8 cellular contexts compared by ENCODE assay signal in genomic region chr10:116787893-116788665, GRCh38. TPM values are rescaled to one million over a fixed set of nuclear protein-coding genes. Genes with fewer than 3 reads are reported as not detected.
DNase-seq lines count a peak whose midpoint lies in the region; ATAC-seq and TF ChIP-seq lines count a peak whose summit lies in the region.

No MANE protein-coding gene starts in this region.

- peak overlapping the region; percentile 35 for H3K4me3 Mint-ChIP-seq in activated naive CD8-positive, alpha-beta T cell treated with anti-CD3 and anti-CD28 coated beads, Interleukin-2, amount 10 ng/mL, durations not matched to agents 7 days and 5 days

- no peaks in the 10 kb centered on the region for H3K9me3 Mint-ChIP-seq in activated naive CD8-positive, alpha-beta T cell treated with anti-CD3 and anti-CD28 coated beads, Interleukin-2, amount 10 ng/mL, durations not matched to agents 7 days and 5 days

- H3K27me3 ChIP-seq in heart right ventricle (peaks cover 0 to 21% (median 13%) of the 10 kb centered on the region in 7 donors), psoas muscle (ENCODE audit: insufficient read depth in 3 of 3, low read length in 2 of 3) (peaks cover 0 to 2% (median 0%) of the 10 kb centered on the region in 3 donors), uterus (peaks cover 0 to 4% of the 10 kb centered on the region in 2 donors)

- peaks cover 0 to 12% (median 4%) of the 10 kb centered on the region in 9 donors for H3K4me1 ChIP-seq in heart right ventricle
- H3K4me1 ChIP-seq in psoas muscle = peaks cover 6% of the 10 kb centered on the region
- no peaks in the 10 kb centered on the region for H3K4me1 ChIP-seq in uterus

- H3K27ac Mint-ChIP-seq in activated naive CD8-positive, alpha-beta T cell treated with anti-CD3 and anti-CD28 coated beads, Interleukin-2, amount 10 ng/mL, durations not matched to agents 7 days and 5 days = peak overlapping the region; percentile 77

- DNase-seq in EH (ENCODE audit: low read depth) = peak; percentile 76
- DNase-seq in Kasumi-1 (lab: John Stamatoyannopoulos, UW) = peak; percentile 74 to 77
- peak; percentile 4 to 23 for DNase-seq in SW 1271 (lab: John Stamatoyannopoulos, UW)
- peak; percentile 84 for DNase-seq in activated naive CD8-positive, alpha-beta T cell treated with anti-CD3 and anti-CD28 coated beads, Interleukin-2, amount 10 ng/mL, durations not matched to agents 7 days and 5 days
- peak; percentile 81 for DNase-seq in heart right ventricle
- DNase-seq in psoas muscle = peak; percentile 81 to 87
- peak; percentile 84 to 86 for DNase-seq in uterus

- intact Hi-C loops in heart right ventricle (cut with DNase I) = loop anchor here (1.0 to 5.0 kb wide), 4 partner anchors 105 to 107 kb away; no protein-coding TSS in a partner anchor
- intact Hi-C loops in psoas muscle (cut with DNase I) = loop anchor here (1.0 to 5.0 kb wide), 3 partner anchors 46 to 106 kb away; partner anchors contain the start of gene HSPA12A (in 1 of the 2)
- intact Hi-C loops in uterus (cut with DNase I; ENCODE audit: low total_unique reads) = loop anchor here (5.0 kb wide), 1 partner anchor 106 kb away; no protein-coding TSS in a partner anchor

- H3K36me3 ChIP-seq in heart right ventricle = no peaks in the 10 kb centered on the region
- no peaks in the 10 kb centered on the region for H3K36me3 ChIP-seq in psoas muscle (ENCODE audit: insufficient read depth in 1 of 2, low read depth in 1 of 2)
- no peaks in the 10 kb centered on the region for H3K36me3 ChIP-seq in uterus

- H3K36me3 Mint-ChIP-seq in activated naive CD8-positive, alpha-beta T cell treated with anti-CD3 and anti-CD28 coated beads, Interleukin-2, amount 10 ng/mL, durations not matched to agents 7 days and 5 days = no peaks in the 10 kb centered on the region

- TF ChIP-seq POLR2A in uterus (IDR thresholded peaks at IDR 0.05) = no peak

- H3K27ac ChIP-seq in heart right ventricle = no peak overlapping the region
- no peak overlapping the region for H3K27ac ChIP-seq in psoas muscle
- H3K27ac ChIP-seq in uterus = no peak overlapping the region

- H3K27me3 Mint-ChIP-seq in activated naive CD8-positive, alpha-beta T cell treated with anti-CD3 and anti-CD28 coated beads, Interleukin-2, amount 10 ng/mL, durations not matched to agents 7 days and 5 days = peaks cover 11% of the 10 kb centered on the region

- peak; percentile 89 for ATAC-seq in GM21723 (IDR thresholded peaks at IDR 0.05; ENCODE audit: unreplicated experiment)
- ATAC-seq in activated naive CD8-positive, alpha-beta T cell treated with anti-CD3 and anti-CD28 coated beads, Interleukin-2, amount 10 ng/mL, durations not matched to agents 7 days and 5 days (ENCODE audit: low read depth) = peak; percentile 94
- peak; percentile 79 to 93 (median 86) for ATAC-seq in heart right ventricle
- peak; percentile 79 to 94 (median 80) for ATAC-seq in psoas muscle

- peak overlapping the region in 7 of 10 donors; percentile 5 to 44 (median 28) for H3K4me3 ChIP-seq in heart right ventricle
- H3K4me3 ChIP-seq in psoas muscle = peak overlapping the region; percentile 15
- no peak overlapping the region for H3K4me3 ChIP-seq in uterus

- TF ChIP-seq CTCF in heart right ventricle (IDR thresholded peaks at IDR 0.05) (peak; percentile 97 to 100 (median 100)), psoas muscle (IDR thresholded peaks at IDR 0.05) (peak; percentile 100), uterus (IDR thresholded peaks at IDR 0.05) (peak; percentile 95 to 99 (median 98))

- POLR2A ChIA-PET in activated naive CD8-positive, alpha-beta T cell treated with anti-CD3 and anti-CD28 coated beads, Interleukin-2, amount 10 ng/mL, durations not matched to agents 7 days and 5 days (lab: Charles Lee) = no interaction called here

- peaks cover 11% of the 10 kb centered on the region for H3K4me1 Mint-ChIP-seq in activated naive CD8-positive, alpha-beta T cell treated with anti-CD3 and anti-CD28 coated beads, Interleukin-2, amount 10 ng/mL, durations not matched to agents 7 days and 5 days

- 3 to 4% methylated on average over 29 of the region's 29 CpGs for WGBS in heart right ventricle, 2 donors
- WGBS in psoas muscle, 3 donors = 1 to 3% (median 2%) methylated on average over 28 to 29 of the region's 29 CpGs

- H3K9me3 ChIP-seq in heart right ventricle (no peaks in the 10 kb centered on the region), psoas muscle (no peaks in the 10 kb centered on the region), uterus (no peaks in the 10 kb centered on the region)

RNA-seq across cellular contexts. Expression of gene HSPA12A, which starts 45.7 kb away (rescaled TPM):
- total RNA-seq in activated naive CD8-positive, alpha-beta T cell treated with anti-CD3 and anti-CD28 coated beads, Interleukin-2, amount 10 ng/mL, durations not matched to agents 7 days and 5 days = under 1 TPM; 0.06 to 0.09 TPM
- total RNA-seq in heart right ventricle (10 to 100 TPM in 6 of 10 donors, 1 to 10 TPM in 4; 9.1 to 18.1 (median 10.7) TPM), psoas muscle (10 to 100 TPM in 1 of 4 donors, 1 to 10 TPM in 3; 7.0 to 11.4 (median 8.9) TPM), uterus (10 to 100 TPM in 2 of 4 donors, 1 to 10 TPM in 2; 4.9 to 32.0 (median 16.0) TPM)
- polyA plus RNA-seq in heart right ventricle (1 to 10 TPM; 5.1 to 7.2 TPM), psoas muscle (1 to 10 TPM; 2.6 to 6.9 (median 3.8) TPM)

Comparison
In these comparisons a context has a peak if more than half of its experiments do, and no peak if none do; other contexts are left out.
1. DNase-seq: peak in every context shown above with its lines; median percentile 85 in uterus; 84 in activated naive CD8-positive, alpha-beta T cell treated with anti-CD3 and anti-CD28 coated beads, Interleukin-2, amount 10 ng/mL, durations not matched to agents 7 days and 5 days; 84 in psoas muscle; 81 in heart right ventricle; 76 in EH; 76 in Kasumi-1; 14 in SW 1271.
2. H3K4me3 ChIP-seq: peak in heart right ventricle (7 of 10) and psoas muscle (single experiment); none in uterus (0 of 2).
3. RNA of gene HSPA12A, which starts 45.7 kb away (total RNA-seq): 4.9 to 32.0 TPM in uterus, 9.1 to 18.1 TPM in heart right ventricle and 7.0 to 11.4 TPM in psoas muscle; 0.06 to 0.09 TPM in activated naive CD8-positive, alpha-beta T cell treated with anti-CD3 and anti-CD28 coated beads, Interleukin-2, amount 10 ng/mL, durations not matched to agents 7 days and 5 days; every median in the first group is over 4 times any median in the second.
4. Peak in every context shown above with its lines, with median percentiles within 50 percentile points of each other: ATAC-seq and CTCF ChIP-seq.